ENCODE assay signal across 8 cellular contexts in the genomic region with DNA sequence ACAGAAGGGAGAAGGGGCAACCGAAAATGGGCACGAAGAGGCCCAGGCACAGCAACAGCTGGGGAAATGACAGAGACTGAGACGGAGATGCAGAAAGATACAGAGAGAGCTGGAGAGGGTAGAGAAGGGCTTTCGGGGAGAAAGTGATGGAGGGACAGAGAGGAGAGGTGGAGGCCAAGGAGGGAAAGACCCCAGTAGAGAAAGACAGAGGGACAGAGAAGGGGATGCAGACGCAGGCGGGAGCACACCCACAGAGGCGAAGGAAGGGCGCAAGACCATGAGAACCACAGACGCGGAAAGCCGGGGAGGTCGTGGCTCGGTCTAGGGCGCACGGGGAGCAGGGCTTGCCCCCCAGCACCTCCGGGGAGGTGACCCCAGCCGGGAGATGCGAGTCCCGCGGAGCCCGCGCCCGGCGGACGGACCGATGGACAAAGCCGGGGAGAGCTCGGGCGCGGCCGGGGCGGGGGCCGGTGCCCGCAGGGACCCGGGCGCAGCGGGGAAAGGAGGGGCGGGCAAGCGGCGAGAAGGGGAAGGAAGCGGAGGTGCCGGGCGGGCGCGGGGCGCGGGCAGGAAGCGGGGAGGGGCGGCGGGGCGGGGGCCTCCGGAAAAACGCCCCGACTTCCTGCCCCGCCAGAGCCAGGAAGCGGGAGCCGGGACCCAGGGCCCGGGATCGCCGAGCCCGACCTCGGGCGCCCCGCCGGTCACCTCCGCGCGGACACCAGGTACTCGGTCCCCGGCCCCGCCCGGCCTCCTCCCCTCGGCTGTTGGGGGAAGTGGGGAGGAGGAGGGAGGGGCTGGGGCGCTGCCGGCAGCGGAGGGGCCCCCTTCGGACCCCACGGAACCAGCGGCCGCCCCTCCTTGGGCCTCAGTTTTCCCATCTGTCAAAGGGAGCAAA. TPM values are rescaled to one million over a fixed set of nuclear protein-coding genes. Genes with fewer than 3 reads are reported as not detected.
DNase-seq lines count a peak whose midpoint lies in the region; ATAC-seq and TF ChIP-seq lines count a peak whose summit lies in the region.

A gene with protein sequence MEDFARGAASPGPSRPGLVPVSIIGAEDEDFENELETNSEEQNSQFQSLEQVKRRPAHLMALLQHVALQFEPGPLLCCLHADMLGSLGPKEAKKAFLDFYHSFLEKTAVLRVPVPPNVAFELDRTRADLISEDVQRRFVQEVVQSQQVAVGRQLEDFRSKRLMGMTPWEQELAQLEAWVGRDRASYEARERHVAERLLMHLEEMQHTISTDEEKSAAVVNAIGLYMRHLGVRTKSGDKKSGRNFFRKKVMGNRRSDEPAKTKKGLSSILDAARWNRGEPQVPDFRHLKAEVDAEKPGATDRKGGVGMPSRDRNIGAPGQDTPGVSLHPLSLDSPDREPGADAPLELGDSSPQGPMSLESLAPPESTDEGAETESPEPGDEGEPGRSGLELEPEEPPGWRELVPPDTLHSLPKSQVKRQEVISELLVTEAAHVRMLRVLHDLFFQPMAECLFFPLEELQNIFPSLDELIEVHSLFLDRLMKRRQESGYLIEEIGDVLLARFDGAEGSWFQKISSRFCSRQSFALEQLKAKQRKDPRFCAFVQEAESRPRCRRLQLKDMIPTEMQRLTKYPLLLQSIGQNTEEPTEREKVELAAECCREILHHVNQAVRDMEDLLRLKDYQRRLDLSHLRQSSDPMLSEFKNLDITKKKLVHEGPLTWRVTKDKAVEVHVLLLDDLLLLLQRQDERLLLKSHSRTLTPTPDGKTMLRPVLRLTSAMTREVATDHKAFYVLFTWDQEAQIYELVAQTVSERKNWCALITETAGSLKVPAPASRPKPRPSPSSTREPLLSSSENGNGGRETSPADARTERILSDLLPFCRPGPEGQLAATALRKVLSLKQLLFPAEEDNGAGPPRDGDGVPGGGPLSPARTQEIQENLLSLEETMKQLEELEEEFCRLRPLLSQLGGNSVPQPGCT (plus strand): TSS at position 617 of the 895 bp plus-strand sequence. CDS start 4,899 bp downstream, outside the sequence.

- in situ Hi-C loops in brain microvascular endothelial cell (cut with HindIII; ENCODE audit: low pct_ligation_motif_present, low sequenced_read_pairs), result no loop called here

- ATAC-seq in HG03280 (IDR thresholded peaks at IDR 0.05; ENCODE audit: unreplicated experiment) (peak; percentile 21), T-helper 17 cell (peak; percentile 15), HG03039 (IDR thresholded peaks at IDR 0.05; ENCODE audit: unreplicated experiment) (no peak), GM21717 (IDR thresholded peaks at IDR 0.05; ENCODE audit: unreplicated experiment) (no peak)

- H3K4me3 Mint-ChIP-seq in CD14-positive monocyte (peak within 1 kb of the TSS; percentile 92 to 99), T-helper 17 cell (peak within 1 kb of the TSS; percentile 99)

- H3K27ac ChIP-seq in brain microvascular endothelial cell, result no peak within 1 kb of the TSS

- H3K36me3 ChIP-seq in brain microvascular endothelial cell (replicated peaks), result no peaks in the 10 kb centered on the region

- H3K9me3 ChIP-seq in T-helper 17 cell (ENCODE audit: control insufficient read depth, low read length, poor library complexity, severe bottlenecking), result no peaks in the 10 kb centered on the region

- intact Hi-C loops in CD14-positive monocyte (cut with micrococcal nuclease), result loop anchor here (2.0 to 5.0 kb wide), 3 partner anchors 22 to 74 kb away; a partner anchor contains a TSS

- DNase-seq in CD14-positive monocyte (ENCODE audit: low spot score) (peak; percentile 64), T-helper 17 cell (peak; percentile 43 to 60 (median 55)), brain microvascular endothelial cell (no peak), iPS-NIHi11 (ENCODE audit: low spot score) (peak; percentile 83)
- peak; percentile 64 to 71 for DNase-seq in stimulated activated CD4-positive, alpha-beta T cell treated with anti-CD3 and anti-CD28 coated beads, Interleukin-2, amount 100 ng/mL, for 24 hours

- H3K27me3 Mint-ChIP-seq in CD14-positive monocyte (ENCODE audit: low read depth in 3 of 3) (peaks cover 0 to 1% (median 0%) of the 10 kb centered on the region in 3 donors), T-helper 17 cell (no peaks in the 10 kb centered on the region)

- no peaks in the 10 kb centered on the region for H3K27me3 ChIP-seq in brain microvascular endothelial cell (replicated peaks)

- peak within 1 kb of the TSS; percentile 87 for H3K4me3 ChIP-seq in brain microvascular endothelial cell (ENCODE audit: low read depth, low read length)

- no peak for TF ChIP-seq CTCF in CD14-positive monocyte (IDR thresholded peaks at IDR 0.05)
- TF ChIP-seq CTCF in brain microvascular endothelial cell (IDR thresholded peaks at IDR 0.05; ENCODE audit: low read depth, low read length, missing control alignments), result no peak

- H3K36me3 Mint-ChIP-seq in CD14-positive monocyte, result peaks cover 11 to 17% of the 10 kb centered on the region in 2 donors
- peaks cover 14% of the 10 kb centered on the region for H3K36me3 Mint-ChIP-seq in T-helper 17 cell (ENCODE audit: low read depth)

- peak within 1 kb of the TSS; percentile 92 to 98 (median 95) for H3K27ac Mint-ChIP-seq in CD14-positive monocyte
- peak within 1 kb of the TSS; percentile 99 for H3K27ac Mint-ChIP-seq in T-helper 17 cell

- H3K4me1 Mint-ChIP-seq in CD14-positive monocyte (peaks cover 59% of the 10 kb centered on the region), T-helper 17 cell (peaks cover 54% of the 10 kb centered on the region)

- H3K9me3 Mint-ChIP-seq in CD14-positive monocyte, result peaks cover 0 to 2% (median 0%) of the 10 kb centered on the region in 7 donors

RNA-seq across cellular contexts. Expression of the gene that starts here (rescaled TPM):
- polyA plus RNA-seq in CD14-positive monocyte, result 10 to 100 TPM; 82.8 to 95.5 TPM
- total RNA-seq in T-helper 17 cell, result 100 to 1,000 TPM; 929 to 961 TPM

Comparison
In these comparisons a context has a peak if more than half of its experiments do, and no peak if none do; other contexts are left out.
1. ATAC-seq: peak in HG03280 (single experiment) and T-helper 17 cell (single experiment); none in HG03039 (single experiment) and GM21717 (single experiment).